2 cellular contexts compared by ENCODE assay signal in genomic region chr19:41194157-41194552, GRCh38.
TF ChIP-seq lines count a peak whose summit lies in the region.

No MANE protein-coding gene starts in this region.

TF ChIP-seq in HCT116, 20 proteins besides CTCF, POLR2A, EP300 and RAD21:
- TF ChIP-seq, protein P1, sequence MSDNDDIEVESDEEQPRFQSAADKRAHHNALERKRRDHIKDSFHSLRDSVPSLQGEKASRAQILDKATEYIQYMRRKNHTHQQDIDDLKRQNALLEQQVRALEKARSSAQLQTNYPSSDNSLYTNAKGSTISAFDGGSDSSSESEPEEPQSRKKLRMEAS (IDR thresholded peaks at IDR 0.05), result no peak
- no peak for TF ChIP-seq EZH2 (IDR thresholded peaks at IDR 0.05)
- TF ChIP-seq, protein P2, sequence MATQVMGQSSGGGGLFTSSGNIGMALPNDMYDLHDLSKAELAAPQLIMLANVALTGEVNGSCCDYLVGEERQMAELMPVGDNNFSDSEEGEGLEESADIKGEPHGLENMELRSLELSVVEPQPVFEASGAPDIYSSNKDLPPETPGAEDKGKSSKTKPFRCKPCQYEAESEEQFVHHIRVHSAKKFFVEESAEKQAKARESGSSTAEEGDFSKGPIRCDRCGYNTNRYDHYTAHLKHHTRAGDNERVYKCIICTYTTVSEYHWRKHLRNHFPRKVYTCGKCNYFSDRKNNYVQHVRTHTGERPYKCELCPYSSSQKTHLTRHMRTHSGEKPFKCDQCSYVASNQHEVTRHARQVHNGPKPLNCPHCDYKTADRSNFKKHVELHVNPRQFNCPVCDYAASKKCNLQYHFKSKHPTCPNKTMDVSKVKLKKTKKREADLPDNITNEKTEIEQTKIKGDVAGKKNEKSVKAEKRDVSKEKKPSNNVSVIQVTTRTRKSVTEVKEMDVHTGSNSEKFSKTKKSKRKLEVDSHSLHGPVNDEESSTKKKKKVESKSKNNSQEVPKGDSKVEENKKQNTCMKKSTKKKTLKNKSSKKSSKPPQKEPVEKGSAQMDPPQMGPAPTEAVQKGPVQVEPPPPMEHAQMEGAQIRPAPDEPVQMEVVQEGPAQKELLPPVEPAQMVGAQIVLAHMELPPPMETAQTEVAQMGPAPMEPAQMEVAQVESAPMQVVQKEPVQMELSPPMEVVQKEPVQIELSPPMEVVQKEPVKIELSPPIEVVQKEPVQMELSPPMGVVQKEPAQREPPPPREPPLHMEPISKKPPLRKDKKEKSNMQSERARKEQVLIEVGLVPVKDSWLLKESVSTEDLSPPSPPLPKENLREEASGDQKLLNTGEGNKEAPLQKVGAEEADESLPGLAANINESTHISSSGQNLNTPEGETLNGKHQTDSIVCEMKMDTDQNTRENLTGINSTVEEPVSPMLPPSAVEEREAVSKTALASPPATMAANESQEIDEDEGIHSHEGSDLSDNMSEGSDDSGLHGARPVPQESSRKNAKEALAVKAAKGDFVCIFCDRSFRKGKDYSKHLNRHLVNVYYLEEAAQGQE (IDR thresholded peaks at IDR 0.05; ENCODE audit: low read depth), result no peak
- TF ChIP-seq ELF1 (IDR thresholded peaks at IDR 0.05; ENCODE audit: borderline replicate concordance, low read depth), result no peak
- TF ChIP-seq SIN3A (IDR thresholded peaks at IDR 0.05; ENCODE audit: low read depth), result no peak
- TF ChIP-seq ZNF274 (IDR thresholded peaks at IDR 0.05; ENCODE audit: low read depth, low read length), result no peak
- no peak for TF ChIP-seq TCF7L2 (IDR thresholded peaks at IDR 0.05; ENCODE audit: borderline replicate concordance, extremely low read depth, insufficient read depth, insufficient read length)
- no peak for TF ChIP-seq SRF (IDR thresholded peaks at IDR 0.05; ENCODE audit: low read depth)
- no peak for TF ChIP-seq ATF3 (IDR thresholded peaks at IDR 0.05)
- TF ChIP-seq CBX3 (IDR thresholded peaks at IDR 0.05; ENCODE audit: low read depth), result no peak
- no peak for TF ChIP-seq ZFX (IDR thresholded peaks at IDR 0.05)
- no peak for TF ChIP-seq FOSL1 (IDR thresholded peaks at IDR 0.05; ENCODE audit: low read depth)
- no peak for TF ChIP-seq EGR1 (IDR thresholded peaks at IDR 0.05; ENCODE audit: low read depth)
- no peak for TF ChIP-seq SP1 (IDR thresholded peaks at IDR 0.05; ENCODE audit: low read depth)
- no peak for TF ChIP-seq JUND (IDR thresholded peaks at IDR 0.05)
- no peak for TF ChIP-seq CEBPB (IDR thresholded peaks at IDR 0.05; ENCODE audit: low read depth)
- TF ChIP-seq ZBTB33 (IDR thresholded peaks at IDR 0.05; ENCODE audit: extremely low read depth, insufficient replicate concordance, low read length), result no peak
- no peak for TF ChIP-seq YY1 (IDR thresholded peaks at IDR 0.05; ENCODE audit: extremely low read depth, insufficient replicate concordance, low read depth, low read length)

TF ChIP-seq in endothelial cell of umbilical vein, 7 proteins besides CTCF, POLR2A, EP300 and RAD21:
- no peak for TF ChIP-seq EZH2 (IDR thresholded peaks at IDR 0.05; ENCODE audit: borderline replicate concordance, low read depth, low read length, severe bottlenecking)
- no peak for TF ChIP-seq JUN (IDR thresholded peaks at IDR 0.05; ENCODE audit: borderline replicate concordance, insufficient read depth, insufficient read length, low read depth)
- no peak for TF ChIP-seq FOS (IDR thresholded peaks at IDR 0.05; ENCODE audit: borderline replicate concordance, insufficient read depth, low read length)
- no peak for TF ChIP-seq POLR2AphosphoS5 (IDR thresholded peaks at IDR 0.05; ENCODE audit: insufficient read depth, low read depth, low read length)
- TF ChIP-seq GATA2 (IDR thresholded peaks at IDR 0.05; ENCODE audit: insufficient read depth, insufficient read length, low read depth, low read length), result no peak
TF ChIP-seq in endothelial cell of umbilical vein: peak in this region for 0.
